ENCODE assay signal across 9 cellular contexts in genomic region chr19:6769006-6769637, GRCh38. TPM values are rescaled to one million over a fixed set of nuclear protein-coding genes. Genes with fewer than 3 reads are reported as not detected.
DNase-seq lines count a peak whose midpoint lies in the region; ATAC-seq and TF ChIP-seq lines count a peak whose summit lies in the region.
"Had no signal": no experiment of that assay in that cellular context is flagged by ENCODE, and none has a peak within 500 bp of the region (broad histone marks: within the 10 kb centered on the region; RNA-seq: fewer than 3 reads in every experiment).

No MANE protein-coding gene starts in this region.

- H3K4me3 Mint-ChIP-seq in activated naive CD4-positive, alpha-beta T cell treated with anti-CD3 and anti-CD28 coated beads, Interleukin-2, amount 10 ng/mL, durations not matched to agents 7 days and 5 days = peak overlapping the region; percentile 21

- H2AFZ ChIP-seq in OCI-LY7 (ENCODE audit: low read length) = no peak overlapping the region

- H3K4me2 ChIP-seq in OCI-LY7 (ENCODE audit: low read length) = no peak overlapping the region

- H3K27ac Mint-ChIP-seq in activated naive CD4-positive, alpha-beta T cell treated with anti-CD3 and anti-CD28 coated beads, Interleukin-2, amount 10 ng/mL, durations not matched to agents 7 days and 5 days = peak overlapping the region; percentile 68

- H3K9me3 ChIP-seq in OCI-LY7 (ENCODE audit: low read length) = no peaks in the 10 kb centered on the region
- H3K9me3 ChIP-seq in spleen = no peaks in the 10 kb centered on the region
- H3K9me3 ChIP-seq in aorta (ENCODE audit: control insufficient read depth, low read length) = no peaks in the 10 kb centered on the region

- H3K4me1 ChIP-seq in OCI-LY7 (ENCODE audit: insufficient read depth, low read length, poor library complexity, severe bottlenecking) = peaks cover 32% of the 10 kb centered on the region
- peaks cover 6 to 69% (median 42%) of the 10 kb centered on the region in 6 donors for H3K4me1 ChIP-seq in spleen
- H3K4me1 ChIP-seq in aorta (ENCODE audit: control insufficient read depth in 1 of 2, insufficient read depth in 2 of 2, low read length in 2 of 2) = no peaks in the 10 kb centered on the region

- no peaks in the 10 kb centered on the region for H3K27me3 Mint-ChIP-seq in activated naive CD4-positive, alpha-beta T cell treated with anti-CD3 and anti-CD28 coated beads, Interleukin-2, amount 10 ng/mL, durations not matched to agents 7 days and 5 days

- no TSS peak for BruUV-seq in OCI-LY7 (replicated peaks; lab: Mats Ljungman, UMichigan)

- H3K36me3 ChIP-seq in OCI-LY7 (ENCODE audit: insufficient read depth, low read length) (no peaks in the 10 kb centered on the region), spleen (no peaks in the 10 kb centered on the region), aorta (ENCODE audit: control insufficient read depth in 1 of 2, insufficient read depth in 2 of 2, low read length in 1 of 2) (no peaks in the 10 kb centered on the region)

- TF ChIP-seq POLR2A in spleen (IDR thresholded peaks at IDR 0.05) = no peak

- peaks cover 0 to 31% (median 0%) of the 10 kb centered on the region in 7 donors for H3K27me3 ChIP-seq in spleen (replicated peaks in 1 of 7)
- H3K27me3 ChIP-seq in aorta (ENCODE audit: control insufficient read depth in 1 of 2, insufficient read depth in 2 of 2, low read length in 1 of 2) = no peaks in the 10 kb centered on the region

- H3K9me3 Mint-ChIP-seq in activated naive CD4-positive, alpha-beta T cell treated with anti-CD3 and anti-CD28 coated beads, Interleukin-2, amount 10 ng/mL, durations not matched to agents 7 days and 5 days = no peaks in the 10 kb centered on the region

- ATAC-seq in esophagus mucosa (no peak), aorta (ENCODE audit: low FRiP score) (no peak)

- 63 to 74% (median 67%) methylated on average over 11 of the region's 11 CpGs for WGBS in spleen, 5 donors
- WGBS in aorta, 2 donors = 59 to 60% methylated on average over 11 of the region's 11 CpGs

- H3K4me3 ChIP-seq in OCI-LY7 (ENCODE audit: low read depth, low read length, poor library complexity, severe bottlenecking) (no peak overlapping the region), epithelial cell of proximal tubule (ENCODE audit: low read depth, low read length) (no peak overlapping the region), spleen (no peak overlapping the region), aorta (ENCODE audit: low read length in 2 of 2) (no peak overlapping the region)

- DNase-seq in activated naive CD4-positive, alpha-beta T cell treated with anti-CD3 and anti-CD28 coated beads, Interleukin-2, amount 10 ng/mL, durations not matched to agents 7 days and 5 days = no peak
- no peak for DNase-seq in activated naive CD4-positive, alpha-beta T cell treated with anti-CD3 and anti-CD28 coated beads, Interleukin-2, amount 50 U/mL, for 16 hours
- DNase-seq in OCI-LY7 (ENCODE audit: low spot score) = peak; percentile 65
- DNase-seq in epithelial cell of proximal tubule (ENCODE audit: low read depth) = no peak
- DNase-seq in spleen = no peak
- DNase-seq in NCI-H774 (lab: John Stamatoyannopoulos, UW) = no peak
- no peak for DNase-seq in aorta
- DNase-seq: DND-41 had no signal

- H3K4me1 Mint-ChIP-seq in activated naive CD4-positive, alpha-beta T cell treated with anti-CD3 and anti-CD28 coated beads, Interleukin-2, amount 10 ng/mL, durations not matched to agents 7 days and 5 days = peaks cover 65% of the 10 kb centered on the region

- H3K9me2 ChIP-seq in OCI-LY7 (ENCODE audit: insufficient read depth, low read length) = no peaks in the 10 kb centered on the region

- intact Hi-C loops in OCI-LY7 (cut with micrococcal nuclease; ENCODE audit: unreplicated experiment) = no loop called here
- intact Hi-C loops in spleen (cut with DNase I; ENCODE audit: low total_unique reads) = no loop called here
- intact Hi-C loops in aorta (cut with DNase I) = no loop called here

- peak; percentile 84 for TF ChIP-seq CTCF in OCI-LY7 (conservative IDR thresholded peaks at IDR 0.05; ENCODE audit: low read length)
- TF ChIP-seq CTCF in epithelial cell of proximal tubule (conservative IDR thresholded peaks at IDR 0.05; ENCODE audit: low read depth, low read length) = peak; percentile 45
- TF ChIP-seq CTCF in spleen (IDR thresholded peaks at IDR 0.05 in 8 of 11, conservative IDR thresholded peaks at IDR 0.05 in 3 of 11) = peak in 7 of 11 experiments; percentile 19 to 51 (median 25)

- H3K36me3 Mint-ChIP-seq in activated naive CD4-positive, alpha-beta T cell treated with anti-CD3 and anti-CD28 coated beads, Interleukin-2, amount 10 ng/mL, durations not matched to agents 7 days and 5 days = peaks cover 18% of the 10 kb centered on the region

- H3K79me2 ChIP-seq in OCI-LY7 (ENCODE audit: insufficient read depth, low read depth, low read length) = peaks cover 13% of the 10 kb centered on the region

- H4K20me1 ChIP-seq in OCI-LY7 (ENCODE audit: insufficient read depth, low read length) = no peaks in the 10 kb centered on the region

- CTCF ChIA-PET in activated naive CD4-positive, alpha-beta T cell treated with anti-CD3 and anti-CD28 coated beads, Interleukin-2, amount 10 ng/mL, durations not matched to agents 7 days and 5 days (lab: Charles Lee) = interaction anchor here (1.1 to 2.2 kb wide), 5 partner anchors 12 to 99 kb away, joined by 3 to 13 read pairs (median 5); partner anchors contain the start of gene TNFSF14
- CTCF ChIA-PET in OCI-LY7 (lab: Charles Lee; ENCODE audit: unreplicated experiment) = no interaction called here

- no peak overlapping the region for H3K27ac ChIP-seq in OCI-LY7 (ENCODE audit: low read depth, low read length, poor library complexity, severe bottlenecking)
- peak overlapping the region in 5 of 8 donors; percentile 76 to 93 (median 90) for H3K27ac ChIP-seq in spleen
- H3K27ac ChIP-seq in aorta (ENCODE audit: low read depth in 1 of 2, low read length in 2 of 2) = no peak overlapping the region

- POLR2A ChIA-PET in OCI-LY7 (lab: Charles Lee) = no interaction called here

RNA-seq across cellular contexts. Expression of gene SH2D3A, which starts 1.9 kb away (rescaled TPM):
- total RNA-seq in OCI-LY7 (2014; rRNA removed; shearing (Covaris generic)) = 7.8 and 8.5 TPM in 2 replicates
- total RNA-seq in OCI-LY7 (2022) (9.8 and 13.3 TPM in 2 replicates), epithelial cell of proximal tubule (26.6 and 27.6 TPM in 2 replicates), spleen (10 to 100 TPM in 5 of 7 donors, 1 to 10 TPM in 2; 7.5 to 17.1 (median 11.8) TPM), esophagus mucosa (28.7 TPM), aorta (1 to 10 TPM in 1 of 2 donors, under 1 TPM in 1; 0.68 to 1.0 TPM)
- polyA plus RNA-seq in spleen (10 to 100 TPM in 1 of 3 donors, 1 to 10 TPM in 2; 7.6 to 10.0 (median 9.3) TPM), aorta (1 to 10 TPM in 1 of 2 donors, under 1 TPM in 1; 0.26 to 4.1 TPM)

RNA-seq across cellular contexts. Expression of gene VAV1, which starts 3.4 kb away (rescaled TPM):
- 76.1 and 90.7 TPM in 2 replicates for total RNA-seq in OCI-LY7 (2014; rRNA removed; shearing (Covaris generic))
- total RNA-seq in OCI-LY7 (2022) (92.7 and 107 TPM in 2 replicates), epithelial cell of proximal tubule (1.3 and 1.4 TPM in 2 replicates), spleen (100 to 1,000 TPM in 1 of 7 donors, 10 to 100 TPM in 6; 73.4 to 151 (median 90.1) TPM), esophagus mucosa (1.3 TPM), aorta (10 to 100 TPM in 1 of 2 donors, 1 to 10 TPM in 1; 8.2 to 20.1 TPM)
- polyA plus RNA-seq in spleen (10 to 100 TPM; 34.8 to 48.8 (median 40.9) TPM), aorta (1 to 10 TPM; 1.9 to 9.9 TPM)

RNA-seq across cellular contexts. Expression of gene TRIP10, which starts 29.6 kb away (rescaled TPM):
- 16.1 and 22.2 TPM in 2 replicates for total RNA-seq in OCI-LY7 (2014; rRNA removed; shearing (Covaris generic))
- total RNA-seq in OCI-LY7 (2022) (19.9 TPM in 2 replicates), epithelial cell of proximal tubule (43.5 and 62.4 TPM in 2 replicates), spleen (10 to 100 TPM; 25.4 to 50.3 (median 32.1) TPM), esophagus mucosa (129 TPM), aorta (100 to 1,000 TPM in 1 of 2 donors, 10 to 100 TPM in 1; 91.8 to 146 TPM)
- polyA plus RNA-seq in spleen (10 to 100 TPM; 17.2 to 58.2 (median 36.1) TPM), aorta (100 to 1,000 TPM in 1 of 2 donors, 10 to 100 TPM in 1; 68.6 to 261 TPM)

RNA-seq across cellular contexts. Expression of gene GPR108, which starts 31.7 kb away (rescaled TPM):
- total RNA-seq in OCI-LY7 (2014; rRNA removed; shearing (Covaris generic)) = 77.5 and 88.3 TPM in 2 replicates
- total RNA-seq in OCI-LY7 (2022) (63.2 and 73.2 TPM in 2 replicates), epithelial cell of proximal tubule (29.3 and 58.2 TPM in 2 replicates), spleen (10 to 100 TPM; 35.4 to 75.0 (median 56.0) TPM), esophagus mucosa (65.9 TPM), aorta (10 to 100 TPM; 49.2 to 70.2 TPM)
- polyA plus RNA-seq in spleen (100 to 1,000 TPM in 1 of 3 donors, 10 to 100 TPM in 2; 66.9 to 102 (median 91.8) TPM), aorta (100 to 1,000 TPM in 1 of 2 donors, 10 to 100 TPM in 1; 33.1 to 117 TPM)

RNA-seq across cellular contexts. Expression of gene C3, which starts 48.7 kb away (rescaled TPM):
- total RNA-seq in OCI-LY7 (2014; rRNA removed; shearing (Covaris generic)) = 0.13 and 0.57 TPM in 2 replicates
- 0.74 TPM in 1 of 2 replicates, not detected in the other for total RNA-seq in OCI-LY7 (2022)
- total RNA-seq in epithelial cell of proximal tubule = 10.0 and 16.1 TPM in 2 replicates
- total RNA-seq in spleen = 10 to 100 TPM in 4 of 7 donors, 1 to 10 TPM in 3; 5.8 to 68.1 (median 19.7) TPM
- polyA plus RNA-seq in spleen = 100 to 1,000 TPM in 1 of 3 donors, 10 to 100 TPM in 2; 31.0 to 182 (median 34.1) TPM
- total RNA-seq in esophagus mucosa = 65.0 TPM
- 1,000 to 10,000 TPM; 1,027 to 3,196 TPM for total RNA-seq in aorta
- polyA plus RNA-seq in aorta = 10 to 100 TPM in 1 of 2 donors, 1 to 10 TPM in 1; 9.1 to 17.8 TPM

Comparison
In these comparisons a context has a peak if more than half of its experiments do, and no peak if none do; other contexts are left out.
1. H3K27ac ChIP-seq: peak in spleen (5 of 8); none in OCI-LY7 (single experiment) and aorta (0 of 2).
2. CTCF ChIP-seq: peak in every context shown above with its lines; median percentile 84 in OCI-LY7; 45 in epithelial cell of proximal tubule; 25 in spleen.
3. RNA of gene SH2D3A, which starts 1.9 kb away (total RNA-seq): 28.7 TPM in esophagus mucosa (single experiment), 26.6 to 27.6 TPM in epithelial cell of proximal tubule, 7.8 to 13.3 TPM in OCI-LY7 and 7.5 to 17.1 TPM in spleen; 0.68 to 1.0 TPM in aorta; every median in the first group is over 4 times any median in the second.